Comparison of ENCODE assay signal across 1 cellular context in the genomic region with DNA sequence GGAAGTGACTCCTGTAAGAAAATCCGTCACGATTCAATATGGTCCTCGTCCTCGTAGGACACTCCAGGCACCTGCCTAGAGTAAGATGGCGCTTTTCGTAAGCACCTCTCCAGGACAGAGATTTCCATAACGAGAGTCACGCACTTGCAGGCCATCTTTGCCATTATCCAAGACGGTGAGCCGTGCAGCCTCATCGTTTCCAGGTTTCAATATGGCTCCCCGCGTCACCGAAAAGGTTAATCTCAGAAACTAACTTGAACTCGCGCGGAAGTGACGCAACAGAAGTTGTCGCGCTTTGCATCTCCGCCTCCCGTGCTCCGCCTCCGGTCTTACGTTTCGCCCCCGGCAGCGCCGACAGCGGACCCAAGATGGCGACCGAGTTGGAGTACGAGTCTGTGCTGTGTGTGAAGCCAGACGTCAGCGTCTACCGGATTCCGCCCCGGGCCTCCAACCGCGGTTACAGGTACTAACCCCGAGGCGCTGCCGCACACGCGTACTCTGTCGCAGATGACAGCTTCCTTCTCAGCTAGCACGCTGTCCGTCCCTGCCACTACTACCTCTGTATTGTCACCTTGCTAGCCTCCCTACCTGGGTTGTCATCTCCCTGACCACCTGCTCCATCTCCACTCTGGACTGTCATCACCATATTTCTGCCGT.
TF ChIP-seq lines count a peak whose summit lies in the region.

Gene NECAP1 (plus strand): TSS at position 354 of the 657 bp plus-strand sequence. CDS start 15 bp downstream, at position 369.

TF ChIP-seq in HepG2, 621 proteins besides CTCF, POLR2A, EP300 and RAD21 (continued from another document and continues in another):
- TF ChIP-seq ZBTB7A (CRISPR knock-in tag; IDR thresholded peaks at IDR 0.05) (no peak), ZNF124 (CRISPR knock-in tag; IDR thresholded peaks at IDR 0.05) (peak; percentile 64; the same call in 1 of the 2 replicates), MZF1 (CRISPR knock-in tag; IDR thresholded peaks at IDR 0.05; ENCODE audit: borderline replicate concordance) (peak; percentile 70; the same call in 1 of the 2 replicates), CEBPG (CRISPR knock-in tag; IDR thresholded peaks at IDR 0.05) (peak; percentile 91), MNT (IDR thresholded peaks at IDR 0.05) (peak; percentile 34; the same call in 1 of the 2 replicates), ELF1 (CRISPR knock-in tag; IDR thresholded peaks at IDR 0.05) (peak; percentile 77), ZNF484 (CRISPR knock-in tag; IDR thresholded peaks at IDR 0.05; ENCODE audit: borderline replicate concordance, low read depth) (no peak), FOXA1 (IDR thresholded peaks at IDR 0.05) (no peak), FOXA1 (CRISPR knock-in tag; IDR thresholded peaks at IDR 0.05) (no peak; the same call in 1 of the 2 replicates), DPF2 (CRISPR knock-in tag; IDR thresholded peaks at IDR 0.05; ENCODE audit: borderline replicate concordance, low read depth) (no peak), ELF3 (CRISPR knock-in tag; IDR thresholded peaks at IDR 0.05) (peak; percentile 63; the same call in 1 of the 2 replicates), SNAI1 (CRISPR knock-in tag; IDR thresholded peaks at IDR 0.05; ENCODE audit: borderline replicate concordance) (no peak), RAD51 (IDR thresholded peaks at IDR 0.05; ENCODE audit: borderline replicate concordance) (no peak), ARNTL (CRISPR knock-in tag; IDR thresholded peaks at IDR 0.05) (no peak), ZNF720 (CRISPR knock-in tag; IDR thresholded peaks at IDR 0.05) (no peak), ZNF510 (CRISPR knock-in tag; IDR thresholded peaks at IDR 0.05; ENCODE audit: low read depth) (no peak), ATF5 (CRISPR knock-in tag; IDR thresholded peaks at IDR 0.05; ENCODE audit: low read depth) (0 out of 2 replicates have a peak, but pooled peaks have one; percentile 34), HOXA7 (CRISPR knock-in tag; IDR thresholded peaks at IDR 0.05) (no peak), ZMAT5 (CRISPR knock-in tag; IDR thresholded peaks at IDR 0.05; ENCODE audit: borderline replicate concordance, low read depth) (no peak), THAP9 (CRISPR knock-in tag; IDR thresholded peaks at IDR 0.05; ENCODE audit: borderline replicate concordance) (peak; percentile 96), SIX4 (CRISPR knock-in tag; IDR thresholded peaks at IDR 0.05) (no peak), IKZF1 (IDR thresholded peaks at IDR 0.05) (no peak), TGIF2 (CRISPR knock-in tag; IDR thresholded peaks at IDR 0.05) (peak; percentile 80), ZNF737 (CRISPR knock-in tag; IDR thresholded peaks at IDR 0.05; ENCODE audit: borderline replicate concordance) (no peak), TAF15 (IDR thresholded peaks at IDR 0.05; ENCODE audit: low read depth, low read length, poor library complexity, severe bottlenecking) (no peak), ZNF646 (CRISPR knock-in tag; IDR thresholded peaks at IDR 0.05) (no peak), SMARCC2 (IDR thresholded peaks at IDR 0.05) (no peak), ZNF574 (CRISPR knock-in tag; IDR thresholded peaks at IDR 0.05) (peak; percentile 90)
- TF ChIP-seq, protein P1, sequence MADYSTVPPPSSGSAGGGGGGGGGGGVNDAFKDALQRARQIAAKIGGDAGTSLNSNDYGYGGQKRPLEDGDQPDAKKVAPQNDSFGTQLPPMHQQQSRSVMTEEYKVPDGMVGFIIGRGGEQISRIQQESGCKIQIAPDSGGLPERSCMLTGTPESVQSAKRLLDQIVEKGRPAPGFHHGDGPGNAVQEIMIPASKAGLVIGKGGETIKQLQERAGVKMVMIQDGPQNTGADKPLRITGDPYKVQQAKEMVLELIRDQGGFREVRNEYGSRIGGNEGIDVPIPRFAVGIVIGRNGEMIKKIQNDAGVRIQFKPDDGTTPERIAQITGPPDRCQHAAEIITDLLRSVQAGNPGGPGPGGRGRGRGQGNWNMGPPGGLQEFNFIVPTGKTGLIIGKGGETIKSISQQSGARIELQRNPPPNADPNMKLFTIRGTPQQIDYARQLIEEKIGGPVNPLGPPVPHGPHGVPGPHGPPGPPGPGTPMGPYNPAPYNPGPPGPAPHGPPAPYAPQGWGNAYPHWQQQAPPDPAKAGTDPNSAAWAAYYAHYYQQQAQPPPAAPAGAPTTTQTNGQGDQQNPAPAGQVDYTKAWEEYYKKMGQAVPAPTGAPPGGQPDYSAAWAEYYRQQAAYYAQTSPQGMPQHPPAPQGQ (CRISPR knock-in tag; IDR thresholded peaks at IDR 0.05; ENCODE audit: borderline replicate concordance): no peak
- TF ChIP-seq, protein P2, sequence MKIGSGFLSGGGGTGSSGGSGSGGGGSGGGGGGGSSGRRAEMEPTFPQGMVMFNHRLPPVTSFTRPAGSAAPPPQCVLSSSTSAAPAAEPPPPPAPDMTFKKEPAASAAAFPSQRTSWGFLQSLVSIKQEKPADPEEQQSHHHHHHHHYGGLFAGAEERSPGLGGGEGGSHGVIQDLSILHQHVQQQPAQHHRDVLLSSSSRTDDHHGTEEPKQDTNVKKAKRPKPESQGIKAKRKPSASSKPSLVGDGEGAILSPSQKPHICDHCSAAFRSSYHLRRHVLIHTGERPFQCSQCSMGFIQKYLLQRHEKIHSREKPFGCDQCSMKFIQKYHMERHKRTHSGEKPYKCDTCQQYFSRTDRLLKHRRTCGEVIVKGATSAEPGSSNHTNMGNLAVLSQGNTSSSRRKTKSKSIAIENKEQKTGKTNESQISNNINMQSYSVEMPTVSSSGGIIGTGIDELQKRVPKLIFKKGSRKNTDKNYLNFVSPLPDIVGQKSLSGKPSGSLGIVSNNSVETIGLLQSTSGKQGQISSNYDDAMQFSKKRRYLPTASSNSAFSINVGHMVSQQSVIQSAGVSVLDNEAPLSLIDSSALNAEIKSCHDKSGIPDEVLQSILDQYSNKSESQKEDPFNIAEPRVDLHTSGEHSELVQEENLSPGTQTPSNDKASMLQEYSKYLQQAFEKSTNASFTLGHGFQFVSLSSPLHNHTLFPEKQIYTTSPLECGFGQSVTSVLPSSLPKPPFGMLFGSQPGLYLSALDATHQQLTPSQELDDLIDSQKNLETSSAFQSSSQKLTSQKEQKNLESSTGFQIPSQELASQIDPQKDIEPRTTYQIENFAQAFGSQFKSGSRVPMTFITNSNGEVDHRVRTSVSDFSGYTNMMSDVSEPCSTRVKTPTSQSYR (CRISPR knock-in tag; IDR thresholded peaks at IDR 0.05; ENCODE audit: borderline replicate concordance): no peak
- TF ChIP-seq, protein P3, sequence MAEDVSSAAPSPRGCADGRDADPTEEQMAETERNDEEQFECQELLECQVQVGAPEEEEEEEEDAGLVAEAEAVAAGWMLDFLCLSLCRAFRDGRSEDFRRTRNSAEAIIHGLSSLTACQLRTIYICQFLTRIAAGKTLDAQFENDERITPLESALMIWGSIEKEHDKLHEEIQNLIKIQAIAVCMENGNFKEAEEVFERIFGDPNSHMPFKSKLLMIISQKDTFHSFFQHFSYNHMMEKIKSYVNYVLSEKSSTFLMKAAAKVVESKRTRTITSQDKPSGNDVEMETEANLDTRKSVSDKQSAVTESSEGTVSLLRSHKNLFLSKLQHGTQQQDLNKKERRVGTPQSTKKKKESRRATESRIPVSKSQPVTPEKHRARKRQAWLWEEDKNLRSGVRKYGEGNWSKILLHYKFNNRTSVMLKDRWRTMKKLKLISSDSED (CRISPR knock-in tag; IDR thresholded peaks at IDR 0.05): no peak
